22 cellular contexts compared by ENCODE assay signal in genomic region chr16:1327619-1327947, GRCh38.
"Had no signal": no experiment of that assay in that cellular context is flagged by ENCODE, and none has a peak within 500 bp of the region (broad histone marks: within the 10 kb centered on the region; RNA-seq: fewer than 3 reads in every experiment).

No MANE protein-coding gene starts in this region.

- H3K27me3 ChIP-seq: testis had no signal

- H3K4me3 ChIP-seq: gastroesophageal sphincter, sigmoid colon, smooth muscle cell, testis had no signal

- ATAC-seq: activated CD4-positive, CD25-positive, alpha-beta regulatory T cell treated with anti-CD3 and anti-CD28 coated beads, Interleukin-2, amount 50 U/mL, for 24 hours; gastroesophageal sphincter had no signal

- DNase-seq: activated CD4-positive, alpha-beta memory T cell treated with anti-CD3 and anti-CD28 coated beads, Interleukin-2, amount 10 ng/mL, durations not matched to agents 7 days and 5 days; activated CD4-positive, alpha-beta T cell treated with anti-CD3 and anti-CD28 coated beads, Interleukin-2, amount 10 ng/mL, durations not matched to agents 24 days and 14 days; activated effector memory CD4-positive, alpha-beta T cell treated with Interleukin-2 at 50 U/mL for 16 hours; activated naive CD4-positive, alpha-beta T cell treated with anti-CD3 and anti-CD28 coated beads for 36 hours; activated T-cell treated with anti-CD3 and anti-CD28 coated beads, Interleukin-2, amount 50 U/mL, for 72 hours; amygdala; cerebellar nuclear complex; cortex of kidney; endodermal cell; head of caudate nucleus; naive B cell; sigmoid colon; stimulated activated CD4-positive, alpha-beta T cell treated with anti-CD3 and anti-CD28 coated beads, Interleukin-2, amount 100 ng/mL, for 48 hours; stimulated activated CD8-positive, alpha-beta memory T cell treated with anti-CD3 and anti-CD28 coated beads, Interleukin-4, amount 100 ng/mL, for 48 hours; stimulated activated naive CD4-positive, alpha-beta T cell; testis; trophoblast cell had no signal

- H3K4me3 Mint-ChIP-seq: activated CD4-positive, alpha-beta memory T cell treated with anti-CD3 and anti-CD28 coated beads, Interleukin-2, amount 10 ng/mL, durations not matched to agents 7 days and 5 days; activated CD4-positive, alpha-beta T cell treated with anti-CD3 and anti-CD28 coated beads, Interleukin-2, amount 10 ng/mL, durations not matched to agents 24 days and 14 days; activated naive CD4-positive, alpha-beta T cell treated with anti-CD3 and anti-CD28 coated beads for 36 hours; activated T-cell treated with anti-CD3 and anti-CD28 coated beads, Interleukin-2, amount 50 U/mL, for 72 hours; endodermal cell; naive B cell; T-helper 2 cell treated with Interferon-gamma antibody and Interleukin-4, amounts not matched to agents 5 μg/mL and 100 μg/mL, for 36 hours had no signal

- H3K9me3 ChIP-seq: testis had no signal

- H3K27ac Mint-ChIP-seq: activated CD4-positive, alpha-beta memory T cell treated with anti-CD3 and anti-CD28 coated beads, Interleukin-2, amount 10 ng/mL, durations not matched to agents 7 days and 5 days; activated CD4-positive, alpha-beta T cell treated with anti-CD3 and anti-CD28 coated beads, Interleukin-2, amount 10 ng/mL, durations not matched to agents 24 days and 14 days; activated naive CD4-positive, alpha-beta T cell treated with anti-CD3 and anti-CD28 coated beads for 36 hours; activated T-cell treated with anti-CD3 and anti-CD28 coated beads, Interleukin-2, amount 50 U/mL, for 72 hours; endodermal cell; T-helper 2 cell treated with Interferon-gamma antibody and Interleukin-4, amounts not matched to agents 5 μg/mL and 100 μg/mL, for 36 hours had no signal

- H3K27ac ChIP-seq: gastroesophageal sphincter, sigmoid colon, testis, VCaP had no signal

- H3K9me3 Mint-ChIP-seq: activated CD4-positive, alpha-beta memory T cell treated with anti-CD3 and anti-CD28 coated beads, Interleukin-2, amount 10 ng/mL, durations not matched to agents 7 days and 5 days; activated CD4-positive, alpha-beta T cell treated with anti-CD3 and anti-CD28 coated beads, Interleukin-2, amount 10 ng/mL, durations not matched to agents 24 days and 14 days; activated naive CD4-positive, alpha-beta T cell treated with anti-CD3 and anti-CD28 coated beads for 36 hours; activated T-cell treated with anti-CD3 and anti-CD28 coated beads, Interleukin-2, amount 50 U/mL, for 72 hours; T-helper 2 cell treated with Interferon-gamma antibody and Interleukin-4, amounts not matched to agents 5 μg/mL and 100 μg/mL, for 36 hours had no signal
